12 cellular contexts compared by ENCODE assay signal in the genomic region with DNA sequence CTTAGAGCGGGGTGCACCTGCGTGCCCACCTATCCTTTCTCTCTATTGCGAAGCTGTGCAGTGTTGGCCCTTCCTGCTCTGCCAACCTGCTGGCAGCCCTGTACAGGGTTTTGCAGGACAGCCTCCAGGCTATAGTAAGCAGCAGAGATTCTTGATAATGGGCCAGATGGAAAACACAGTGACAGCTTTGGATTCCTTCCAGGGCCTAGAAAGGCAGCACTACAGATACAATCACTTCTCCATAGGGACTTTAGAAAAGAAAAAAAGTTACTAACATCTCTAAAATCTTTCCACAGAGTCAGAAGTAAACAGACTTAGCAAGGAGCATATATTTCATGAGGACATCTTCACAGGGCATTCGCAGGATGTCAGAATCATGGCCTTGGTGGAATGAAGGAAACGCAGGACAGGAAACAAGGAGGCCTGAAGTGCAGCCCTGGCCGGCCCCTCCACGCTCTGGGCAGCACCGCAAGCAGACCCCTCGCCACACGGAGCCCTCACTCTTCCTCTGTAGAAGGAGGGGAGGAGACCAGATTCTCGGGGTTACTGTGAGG.
A peak's percentile ranks its signal among the peaks of the same experiment; 100 is the strongest.
DNase-seq lines count a peak whose midpoint lies in the region; ATAC-seq, FAIRE-seq and TF ChIP-seq lines count a peak whose summit lies in the region.
"Had no signal": no experiment of that assay in that cellular context is flagged by ENCODE, and none has a peak within 500 bp of the region (broad histone marks: within the 10 kb centered on the region; RNA-seq: fewer than 3 reads in every experiment).

No MANE protein-coding gene starts in this region.

- H3K36me3 ChIP-seq in bronchial epithelial cell (ENCODE audit: control insufficient read depth, insufficient read depth, low read length) (no peaks in the 10 kb centered on the region), left lung (no peaks in the 10 kb centered on the region), upper lobe of right lung (no peaks in the 10 kb centered on the region)

- no peak overlapping the region for H3K4me3 ChIP-seq in bronchial epithelial cell (ENCODE audit: low read depth, low read length)
- no peak overlapping the region for H3K4me3 ChIP-seq in left lung
- no peak overlapping the region for H3K4me3 ChIP-seq in upper lobe of right lung
- no peak overlapping the region for H3K4me3 ChIP-seq in dorsolateral prefrontal cortex

- intact Hi-C loops in left lung (cut with DNase I), result no loop called here
- intact Hi-C loops in upper lobe of right lung (cut with DNase I), result no loop called here
- intact Hi-C loops in dorsolateral prefrontal cortex (cut with DNase I), result no loop called here

- H3K27me3 ChIP-seq in bronchial epithelial cell (ENCODE audit: control insufficient read depth, insufficient read depth, low read length) (peaks cover 2% of the 10 kb centered on the region), left lung (no peaks in the 10 kb centered on the region), upper lobe of right lung (no peaks in the 10 kb centered on the region), dorsolateral prefrontal cortex (no peaks in the 10 kb centered on the region)
- H3K27me3 ChIP-seq: foreskin keratinocyte had no signal

- DNase-seq in NCI-H2196 (lab: John Stamatoyannopoulos, UW; ENCODE audit: unreplicated experiment) (peak; percentile 2), NCI-H2196 treated with DMSO at 0.1 percent for 48 hours (lab: John Stamatoyannopoulos, UW; ENCODE audit: unreplicated experiment) (no peak), bronchial epithelial cell (ENCODE audit: low read depth) (peak; percentile 23), left lung (no peak), upper lobe of right lung (no peak), dorsolateral prefrontal cortex (no peak), NCI-H1694 (lab: John Stamatoyannopoulos, UW) (no peak), NOMO-1 treated with DMSO at 0.1 percent for 48 hours (lab: John Stamatoyannopoulos, UW; ENCODE audit: unreplicated experiment) (no peak)
- DNase-seq: GOT3 had no signal

- H3K4me1 ChIP-seq in left lung (no peaks in the 10 kb centered on the region), upper lobe of right lung (peaks cover 15% of the 10 kb centered on the region)

- no peak for FAIRE-seq in bronchial epithelial cell (lab: Jason Lieb, UNC)
- FAIRE-seq: A204.1 had no signal

- H3K9me3 ChIP-seq in left lung (no peaks in the 10 kb centered on the region), upper lobe of right lung (no peaks in the 10 kb centered on the region)

- H3K27ac ChIP-seq in left lung (peak overlapping the region in 1 of 2 donors; percentile 26), upper lobe of right lung (no peak overlapping the region), dorsolateral prefrontal cortex (peak overlapping the region in 1 of 59 donors; percentile 20)
- H3K27ac ChIP-seq: foreskin keratinocyte, HL-60 had no signal

- TF ChIP-seq CTCF in bronchial epithelial cell (IDR thresholded peaks at IDR 0.05; ENCODE audit: insufficient read depth, low read length, severe bottlenecking), result no peak
- TF ChIP-seq CTCF in left lung (IDR thresholded peaks at IDR 0.05), result no peak
- TF ChIP-seq CTCF in upper lobe of right lung (IDR thresholded peaks at IDR 0.05), result no peak
- no peak for TF ChIP-seq CTCF in dorsolateral prefrontal cortex (IDR thresholded peaks at IDR 0.05 in 54 of 56, conservative IDR thresholded peaks at IDR 0.05 in 2 of 56; ENCODE audit: low read depth in 1 of 56, partially characterized antibody in 56 of 56)

- ATAC-seq in left lung, result peak; percentile 84
- ATAC-seq in upper lobe of right lung, result peak; percentile 81
- ATAC-seq: foreskin keratinocyte had no signal

Comparison
In these comparisons a context has a peak if more than half of its experiments do, and no peak if none do; other contexts are left out.
1. DNase-seq: peak in NCI-H2196 (single experiment) and bronchial epithelial cell (single experiment); none in NCI-H2196 treated with DMSO at 0.1 percent for 48 hours (single experiment), left lung (0 of 2), upper lobe of right lung (single experiment), dorsolateral prefrontal cortex (0 of 10), NCI-H1694 (single experiment) and NOMO-1 treated with DMSO at 0.1 percent for 48 hours (single experiment).